ENCODE assay signal across 1 cellular context in the genomic region with DNA sequence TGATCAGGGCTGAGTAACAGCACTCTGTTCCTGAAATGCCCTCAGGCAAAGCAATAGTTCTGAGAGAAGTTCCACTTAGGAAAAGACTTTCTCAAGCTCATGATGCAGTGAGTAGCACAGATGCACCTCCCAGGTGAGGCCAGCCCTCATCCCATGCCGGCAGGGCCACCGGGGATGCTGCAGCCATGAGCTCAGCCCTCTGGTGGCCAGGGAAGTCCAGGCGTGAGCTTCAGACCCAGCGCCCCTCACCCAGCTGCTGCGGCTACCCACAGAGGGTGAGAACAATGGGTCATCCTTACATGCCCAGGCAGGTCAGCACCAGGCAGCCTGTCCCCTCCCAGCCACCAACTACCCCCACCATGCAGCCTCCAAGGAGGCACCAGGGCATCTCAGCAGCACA.
TF ChIP-seq lines count a peak whose summit lies in the region.

No MANE protein-coding gene starts in this region.

TF ChIP-seq in SK-N-SH, 30 proteins besides CTCF, POLR2A, EP300 and RAD21 (continued from another document):
- TF ChIP-seq IRF3 (IDR thresholded peaks at IDR 0.05; ENCODE audit: low read depth, low read length) = no peak
- TF ChIP-seq SIN3A (IDR thresholded peaks at IDR 0.05; ENCODE audit: borderline replicate concordance, low read depth, low read length) = no peak
- no peak for TF ChIP-seq YY1 (IDR thresholded peaks at IDR 0.05; ENCODE audit: low read depth)
- no peak for TF ChIP-seq NRF1 (IDR thresholded peaks at IDR 0.05; ENCODE audit: low read depth, low read length)
- no peak for TF ChIP-seq RXRA (IDR thresholded peaks at IDR 0.05; ENCODE audit: borderline replicate concordance, low read depth)
